Comparison of ENCODE assay signal across 8 cellular contexts in genomic region chr7:73737491-73738219, GRCh38. TPM values are rescaled to one million over a fixed set of nuclear protein-coding genes. Genes with fewer than 3 reads are reported as not detected.
DNase-seq lines count a peak whose midpoint lies in the region; TF ChIP-seq lines count a peak whose summit lies in the region.

No MANE protein-coding gene starts in this region.

- H3K9ac ChIP-seq in skeletal muscle satellite cell (ENCODE audit: low read depth, low read length): peak overlapping the region; percentile 90

- DNase-seq in H7 (no peak), left ventricle myocardium inferior (no peak), NCI-H2196 (lab: John Stamatoyannopoulos, UW; ENCODE audit: unreplicated experiment) (no peak), cerebellar cortex (ENCODE audit: low spot score) (no peak), C1 segment of cervical spinal cord (lab: John Stamatoyannopoulos, UW) (no peak), NCI-H1436 treated with DMSO at 0.1 percent for 48 hours (lab: John Stamatoyannopoulos, UW) (no peak)

- H3K36me3 ChIP-seq in H7 (replicated peaks; ENCODE audit: control insufficient read depth, insufficient read depth, low read length) (peaks cover 8% of the 10 kb centered on the region), left ventricle myocardium inferior (peaks cover 22% of the 10 kb centered on the region), skeletal muscle satellite cell (ENCODE audit: insufficient read depth, low read length) (peaks cover 20% of the 10 kb centered on the region)

- H3K9me3 ChIP-seq in left ventricle myocardium inferior (replicated peaks) (no peaks in the 10 kb centered on the region), skeletal muscle satellite cell (replicated peaks; ENCODE audit: low read length) (no peaks in the 10 kb centered on the region)

- peaks cover 8% of the 10 kb centered on the region for H3K27me3 ChIP-seq in H7 (ENCODE audit: control insufficient read depth, insufficient read depth, low read length)
- H3K27me3 ChIP-seq in left ventricle myocardium inferior (ENCODE audit: low read depth): no peaks in the 10 kb centered on the region
- no peaks in the 10 kb centered on the region for H3K27me3 ChIP-seq in skeletal muscle satellite cell (ENCODE audit: control insufficient read depth, insufficient read depth, low read length)

- peak overlapping the region; percentile 84 for H3K27ac ChIP-seq in left ventricle myocardium inferior (replicated peaks)

- TF ChIP-seq CTCF in WI38 (IDR thresholded peaks at IDR 0.05; ENCODE audit: low read depth, low read length): no peak
- no peak for TF ChIP-seq CTCF in left ventricle myocardium inferior (IDR thresholded peaks at IDR 0.05; ENCODE audit: borderline replicate concordance)

- peak overlapping the region; percentile 92; the same call in 1 of the 2 replicates for H3K4me3 ChIP-seq in H7 (ENCODE audit: insufficient read depth, low read depth, low read length)
- H3K4me3 ChIP-seq in WI38 (ENCODE audit: low read depth, low read length): peak overlapping the region; percentile 64
- peak overlapping the region; percentile 90 for H3K4me3 ChIP-seq in left ventricle myocardium inferior
- peak overlapping the region; percentile 100 for H3K4me3 ChIP-seq in skeletal muscle satellite cell (ENCODE audit: low read length)

- H3K4me2 ChIP-seq in skeletal muscle satellite cell (ENCODE audit: low read length): peak overlapping the region; percentile 97

- H3K4me1 ChIP-seq in left ventricle myocardium inferior (peaks cover 22% of the 10 kb centered on the region), skeletal muscle satellite cell (ENCODE audit: control insufficient read depth, insufficient read depth, low read length) (peaks cover 20% of the 10 kb centered on the region)

- intact Hi-C loops in left ventricle myocardium inferior (cut with micrococcal nuclease): no loop called here

RNA-seq across cellular contexts. Expression of gene ABHD11, which starts 0.9 kb away (rescaled TPM):
- 21.2 and 25.7 TPM in 2 replicates for total RNA-seq in H7 (2014; rRNA removed; shearing (Covaris generic))
- 25.2 TPM for total RNA-seq in left ventricle myocardium inferior
- 21.5 and 28.2 TPM in 2 replicates for total RNA-seq in skeletal muscle satellite cell (2012; rRNA removed)

RNA-seq across cellular contexts. Expression of gene STX1A, which starts 18.2 kb away (rescaled TPM):
- total RNA-seq in H7 (2014; rRNA removed; shearing (Covaris generic)): 16.8 and 19.4 TPM in 2 replicates
- 2.9 TPM for total RNA-seq in left ventricle myocardium inferior
- 60.1 and 67.1 TPM in 2 replicates for total RNA-seq in skeletal muscle satellite cell (2012; rRNA removed)

RNA-seq across cellular contexts. Expression of gene CLDN3, which starts 32.4 kb away (rescaled TPM):
- total RNA-seq in H7 (2014; rRNA removed; shearing (Covaris generic)): 3.3 and 5.9 TPM in 2 replicates
- total RNA-seq in left ventricle myocardium inferior: not detected
- not detected in 2 replicates for total RNA-seq in skeletal muscle satellite cell (2012; rRNA removed)

RNA-seq across cellular contexts. Expression of gene BUD23, which starts 54.3 kb away (rescaled TPM):
- total RNA-seq in H7 (2014; rRNA removed; shearing (Covaris generic)): 39.3 and 48.0 TPM in 2 replicates
- 65.0 TPM for total RNA-seq in left ventricle myocardium inferior
- total RNA-seq in skeletal muscle satellite cell (2012; rRNA removed): 51.0 and 53.7 TPM in 2 replicates

RNA-seq across cellular contexts. Expression of gene DNAJC30, which starts 54.4 kb away (rescaled TPM):
- 2.4 and 2.7 TPM in 2 replicates for total RNA-seq in H7 (2014; rRNA removed; shearing (Covaris generic))
- 14.0 TPM for total RNA-seq in left ventricle myocardium inferior
- 2.6 and 3.3 TPM in 2 replicates for total RNA-seq in skeletal muscle satellite cell (2012; rRNA removed)
